ENCODE assay signal across 12 cellular contexts in genomic region chr5:121273818-121274433, GRCh38.
DNase-seq lines count a peak whose midpoint lies in the region; ATAC-seq and TF ChIP-seq lines count a peak whose summit lies in the region.
"Had no signal": no experiment of that assay in that cellular context is flagged by ENCODE, and none has a peak within 500 bp of the region (broad histone marks: within the 10 kb centered on the region; RNA-seq: fewer than 3 reads in every experiment).

No MANE protein-coding gene starts in this region.

- in situ Hi-C loops in IMR-90 (cut with MboI; ENCODE audit: low sequenced_read_pairs) = no loop called here

- CTCF ChIA-PET in IMR-90 (lab: Yijun Ruan, JAX) = no interaction called here

- peak overlapping the region; percentile 84 for H2BK20ac ChIP-seq in IMR-90 (ENCODE audit: low read depth, low read length)

- peak; percentile 42; the same call in 1 of the 2 replicates for TF ChIP-seq POLR2A in IMR-90 (IDR thresholded peaks at IDR 0.05; ENCODE audit: low read depth, low read length)

- peak overlapping the region; percentile 22; the same call in 1 of the 3 replicates for H2BK15ac ChIP-seq in IMR-90 (ENCODE audit: low read depth, low read length)

- H4K20me1 ChIP-seq in IMR-90 (ENCODE audit: insufficient read depth, low read length) = no peaks in the 10 kb centered on the region

- H3K36me3 ChIP-seq in BE2C (no peaks in the 10 kb centered on the region), IMR-90 (ENCODE audit: control insufficient read depth, insufficient read depth, low read length) (no peaks in the 10 kb centered on the region)

- peak overlapping the region; percentile 59; the same call in 1 of the 2 replicates for H3K56ac ChIP-seq in IMR-90 (ENCODE audit: extremely low read depth, insufficient read depth, low read length)

- no peaks in the 10 kb centered on the region for H3K9me3 ChIP-seq in BE2C
- H3K9me3 ChIP-seq in IMR-90 (ENCODE audit: control insufficient read depth, insufficient read depth, low read length) = no peaks in the 10 kb centered on the region

- H2BK120ac ChIP-seq in IMR-90 (ENCODE audit: low read depth, low read length) = peak overlapping the region; percentile 72

- WGBS in IMR-90 (ENCODE audit: extremely low coverage in 2 of 2, insufficient read length in 1 of 2), 2 experiments = no CpG with 5 or more reads among the region's 2 CpGs

- H4K8ac ChIP-seq in IMR-90 (ENCODE audit: low read depth in 2 of 2, low read length in 2 of 2) = peak overlapping the region in 1 of 2 experiments; percentile 37; a peak in 2 of 4 replicates

- peak overlapping the region; percentile 77 for H2AFZ ChIP-seq in IMR-90 (replicated peaks; ENCODE audit: low read length, poor library complexity)

- H3K4me3 ChIP-seq in BE2C (ENCODE audit: low read depth, low read length) = no peak overlapping the region
- no peak overlapping the region for H3K4me3 ChIP-seq in IMR-90 (ENCODE audit: insufficient read depth, low read depth, low read length)

- peak overlapping the region; percentile 84; the same call in 1 of the 2 replicates for H4K5ac ChIP-seq in IMR-90 (ENCODE audit: low read depth, low read length)

- H3K27ac ChIP-seq in IMR-90 (ENCODE audit: insufficient read depth, low read length) = no peak overlapping the region

- H2BK5ac ChIP-seq in IMR-90 (ENCODE audit: low read depth, low read length, poor library complexity, severe bottlenecking) = peak overlapping the region; percentile 74

- peak overlapping the region; percentile 62; the same call in 1 of the 2 replicates for H3K4ac ChIP-seq in IMR-90 (ENCODE audit: low read depth, low read length)

- H3K27me3 ChIP-seq in BE2C (no peaks in the 10 kb centered on the region), IMR-90 (ENCODE audit: control insufficient read depth, insufficient read depth, low read length) (no peaks in the 10 kb centered on the region)

- BruUV-seq in IMR-90 (replicated peaks; lab: Mats Ljungman, UMichigan) = no TSS peak

- TF ChIP-seq CTCF in BE2C (IDR thresholded peaks at IDR 0.05; ENCODE audit: low read depth, low read length) (no peak), IMR-90 (conservative IDR thresholded peaks at IDR 0.05; ENCODE audit: low read depth, low read length) (no peak)

- H3K4me1 ChIP-seq in BE2C (no peaks in the 10 kb centered on the region), IMR-90 (ENCODE audit: control insufficient read depth, insufficient read depth, low read length) (no peaks in the 10 kb centered on the region)

- POLR2A ChIA-PET in IMR-90 (lab: Charles Lee; ENCODE audit: unreplicated experiment) = no interaction called here

- H3K9me1 ChIP-seq in IMR-90 (ENCODE audit: insufficient read depth, low read length) = no peaks in the 10 kb centered on the region

- peak overlapping the region; percentile 90 for H3K4me2 ChIP-seq in IMR-90 (ENCODE audit: low read depth, low read length)

- H3K79me1 ChIP-seq in IMR-90 (ENCODE audit: low read depth in 1 of 2, low read length in 2 of 2) = no peaks in the 10 kb centered on the region

- ATAC-seq in IMR-90 (ENCODE audit: low read depth) = peak; percentile 98
- ATAC-seq in GM19452 (IDR thresholded peaks at IDR 0.05; ENCODE audit: unreplicated experiment) = no peak
- ATAC-seq in GM19324 (IDR thresholded peaks at IDR 0.05; ENCODE audit: low FRiP score, unreplicated experiment) = no peak
- ATAC-seq: activated CD4-positive, alpha-beta T cell treated with anti-CD3 and anti-CD28 coated beads for 36 hours had no signal

- H3K18ac ChIP-seq in IMR-90 (ENCODE audit: low read depth, low read length) = peak overlapping the region; percentile 97; the same call in 1 of the 2 replicates

- 0 out of 2 replicates have a peak overlapping the region, but pooled peaks have one; percentile 20 for H4K91ac ChIP-seq in IMR-90 (ENCODE audit: insufficient read depth, low read depth, low read length)

- no peak overlapping the region for H2AK5ac ChIP-seq in IMR-90 (ENCODE audit: low read depth, low read length)

- DNase-seq in BE2C (peak; percentile 43), IMR-90 (peak; percentile 93), amniotic epithelial cell (ENCODE audit: low read depth) (peak; percentile 71), kidney glomerular epithelial cell (lab: John Stamatoyannopoulos, UW) (peak; percentile 85), NCI-H774 (lab: John Stamatoyannopoulos, UW) (no peak)
- DNase-seq in activated CD4-positive, CD25-positive, alpha-beta regulatory T cell (lab: John Stamatoyannopoulos, UW) = no peak
- DNase-seq: activated CD4-positive, alpha-beta T cell treated with anti-CD3 and anti-CD28 coated beads for 36 hours; GF-D8; naive B cell; NCI-H1092 had no signal

- dilution Hi-C loops in IMR-90 (cut with HindIII; ENCODE audit: low sequenced_read_pairs, unreplicated experiment) = no loop called here

- intact Hi-C loops in IMR-90 (cut with micrococcal nuclease) = no loop called here

- no peak overlapping the region for H3K9ac ChIP-seq in IMR-90 (ENCODE audit: low read depth, low read length)

- no peak overlapping the region for H2AK9ac ChIP-seq in IMR-90 (replicated peaks; ENCODE audit: low read depth, low read length, poor library complexity)

- H3K14ac ChIP-seq in IMR-90 (replicated peaks; ENCODE audit: low read depth, low read length) = peak overlapping the region; percentile 40; the same call in 1 of the 2 replicates

- H3K23ac ChIP-seq in IMR-90 (ENCODE audit: low read depth, low read length) = peak overlapping the region; percentile 72; the same call in 1 of the 2 replicates

- TF ChIP-seq RAD21 in IMR-90 (IDR thresholded peaks at IDR 0.05; ENCODE audit: low read length) = no peak

TF ChIP-seq in IMR-90, 13 proteins besides CTCF, POLR2A, EP300 and RAD21:
- 0 out of 2 replicates have a peak, but pooled peaks have one; percentile 43 for TF ChIP-seq BHLHE40 (IDR thresholded peaks at IDR 0.05; ENCODE audit: low read depth, low read length)
- no peak for TF ChIP-seq USF2 (IDR thresholded peaks at IDR 0.05; ENCODE audit: low read depth, low read length)
- TF ChIP-seq CHD1 (IDR thresholded peaks at IDR 0.05; ENCODE audit: low read depth, low read length) = no peak
- no peak for TF ChIP-seq RCOR1 (IDR thresholded peaks at IDR 0.05; ENCODE audit: insufficient replicate concordance, low read length)
- TF ChIP-seq CEBPB (IDR thresholded peaks at IDR 0.05; ENCODE audit: low read depth, low read length) = no peak
- no peak for TF ChIP-seq SMC3 (IDR thresholded peaks at IDR 0.05; ENCODE audit: low read depth, low read length)
- peak; percentile 95 for TF ChIP-seq FOS (IDR thresholded peaks at IDR 0.05; ENCODE audit: low read depth, low read length)
- TF ChIP-seq MXI1 (IDR thresholded peaks at IDR 0.05; ENCODE audit: borderline replicate concordance, low read depth, low read length) = no peak
- peak; percentile 94 for TF ChIP-seq NFE2L2 (IDR thresholded peaks at IDR 0.05; ENCODE audit: low read depth, low read length)
- no peak for TF ChIP-seq RFX5 (IDR thresholded peaks at IDR 0.05; ENCODE audit: low read depth, low read length)
- TF ChIP-seq MAZ (IDR thresholded peaks at IDR 0.05; ENCODE audit: borderline replicate concordance, low read depth, low read length) = 0 out of 2 replicates have a peak, but pooled peaks have one; percentile 27
- TF ChIP-seq ELK1 (IDR thresholded peaks at IDR 0.05; ENCODE audit: borderline replicate concordance, low read depth, low read length) = no peak
- peak; percentile 65 for TF ChIP-seq MAFK (IDR thresholded peaks at IDR 0.05; ENCODE audit: low read depth, low read length)

Comparison
In these comparisons a context has a peak if more than half of its experiments do, and no peak if none do; other contexts are left out.
1. DNase-seq: peak in BE2C (single experiment), IMR-90 (single experiment), amniotic epithelial cell (single experiment) and kidney glomerular epithelial cell (single experiment); none in NCI-H774 (single experiment) and activated CD4-positive, CD25-positive, alpha-beta regulatory T cell (0 of 4).